8 cellular contexts compared by ENCODE assay signal in the genomic region with DNA sequence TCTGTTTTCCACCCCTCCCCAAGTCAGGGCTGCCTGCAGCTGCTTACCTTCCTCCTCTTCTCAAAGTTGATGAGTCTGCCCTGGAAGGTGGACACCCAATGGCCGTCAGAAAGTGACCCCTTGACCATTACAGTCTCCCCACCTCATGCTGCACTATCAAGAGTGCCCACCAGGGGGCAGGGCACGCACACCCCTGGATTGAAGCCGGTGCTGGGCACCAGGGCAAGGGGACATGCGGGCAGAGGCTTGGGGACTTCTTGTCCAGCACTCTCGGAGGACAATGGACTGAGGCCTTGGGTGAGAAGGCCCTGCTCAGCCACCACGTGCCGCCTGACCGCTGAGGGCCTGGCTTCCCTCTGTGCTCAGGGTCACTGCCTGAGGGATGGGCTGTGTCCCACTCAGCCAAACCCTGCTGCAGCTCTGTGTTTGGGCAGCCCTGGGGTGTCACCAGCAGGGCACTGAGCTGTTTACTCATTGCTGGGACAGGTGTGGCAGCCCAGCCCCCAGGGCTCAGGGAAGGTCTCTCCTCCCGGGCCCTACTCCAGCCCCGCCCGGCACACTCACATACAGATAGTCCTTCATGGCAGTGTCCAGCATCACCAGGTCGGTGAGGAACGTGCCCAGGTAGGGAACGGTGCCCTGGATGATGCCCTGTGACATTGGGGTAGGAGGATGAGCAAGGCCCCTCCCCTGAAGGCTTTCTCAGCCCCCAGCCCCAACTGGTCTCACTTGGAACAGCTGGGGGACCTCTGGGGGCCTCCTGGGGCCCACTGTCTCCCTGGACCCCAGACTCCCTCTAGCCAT. TPM values are rescaled to one million over a fixed set of nuclear protein-coding genes. Genes with fewer than 3 reads are reported as not detected.
A peak's percentile ranks its signal among the peaks of the same experiment; 100 is the strongest.
DNase-seq lines count a peak whose midpoint lies in the region; ATAC-seq and TF ChIP-seq lines count a peak whose summit lies in the region.

No MANE protein-coding gene starts in this region.

- H3K4me3 ChIP-seq in esophagus muscularis mucosa, result no peak overlapping the region

- DNase-seq in GM10266 (ENCODE audit: extremely low spot score) (peak; percentile 74), NCI-H345 (lab: John Stamatoyannopoulos, UW) (peak; percentile 25), esophagus muscularis mucosa (ENCODE audit: extremely low spot score) (no peak), natural killer cell (peak; percentile 71), NCI-H1048 (lab: John Stamatoyannopoulos, UW) (no peak), cortex of kidney (lab: John Stamatoyannopoulos, UW) (no peak), NK-92 (lab: John Stamatoyannopoulos, UW; ENCODE audit: unreplicated experiment) (no peak)
- DNase-seq in activated T-cell treated with anti-CD3 and anti-CD28 coated beads, Interleukin-2, amount 50 U/mL, for 24 hours, result peak; percentile 73

- H3K9me3 ChIP-seq in esophagus muscularis mucosa, result no peaks in the 10 kb centered on the region

- peak overlapping the region; percentile 47 for H3K27ac Mint-ChIP-seq in activated T-cell treated with anti-CD3 and anti-CD28 coated beads, Interleukin-2, amount 50 U/mL, for 24 hours
- H3K27ac Mint-ChIP-seq in natural killer cell, result peak overlapping the region; percentile 85 to 87

- H3K27me3 Mint-ChIP-seq in activated T-cell treated with anti-CD3 and anti-CD28 coated beads, Interleukin-2, amount 50 U/mL, for 24 hours, result no peaks in the 10 kb centered on the region
- H3K27me3 Mint-ChIP-seq in natural killer cell (ENCODE audit: low read depth in 2 of 2), result no peaks in the 10 kb centered on the region

- no peaks in the 10 kb centered on the region for H3K9me3 Mint-ChIP-seq in activated T-cell treated with anti-CD3 and anti-CD28 coated beads, Interleukin-2, amount 50 U/mL, for 24 hours
- H3K9me3 Mint-ChIP-seq in natural killer cell, result no peaks in the 10 kb centered on the region

- no peak overlapping the region for H3K27ac ChIP-seq in esophagus muscularis mucosa (replicated peaks in 1 of 4)

- peak; percentile 69 to 81 (median 80) for ATAC-seq in natural killer cell

- TF ChIP-seq CTCF in GM10266 (IDR thresholded peaks at IDR 0.05; ENCODE audit: control insufficient read depth, insufficient read depth, low read depth, missing control alignments), result peak; percentile 91
- TF ChIP-seq CTCF in esophagus muscularis mucosa (IDR thresholded peaks at IDR 0.05), result peak; percentile 96 to 97 (median 97)
- TF ChIP-seq CTCF in natural killer cell (IDR thresholded peaks at IDR 0.05), result peak; percentile 97

- peaks cover 80 to 100% (median 97%) of the 10 kb centered on the region in 4 donors for H3K36me3 ChIP-seq in esophagus muscularis mucosa

- no peak for TF ChIP-seq POLR2A in esophagus muscularis mucosa (IDR thresholded peaks at IDR 0.05; ENCODE audit: low read depth)

- no peaks in the 10 kb centered on the region for H3K4me1 Mint-ChIP-seq in activated T-cell treated with anti-CD3 and anti-CD28 coated beads, Interleukin-2, amount 50 U/mL, for 24 hours (ENCODE audit: low read depth)
- peaks cover 0 to 6% of the 10 kb centered on the region in 2 donors for H3K4me1 Mint-ChIP-seq in natural killer cell

- peaks cover 92% of the 10 kb centered on the region for H3K36me3 Mint-ChIP-seq in activated T-cell treated with anti-CD3 and anti-CD28 coated beads, Interleukin-2, amount 50 U/mL, for 24 hours (ENCODE audit: low read depth)
- no peaks in the 10 kb centered on the region for H3K36me3 Mint-ChIP-seq in natural killer cell

- H3K4me3 Mint-ChIP-seq in activated T-cell treated with anti-CD3 and anti-CD28 coated beads, Interleukin-2, amount 50 U/mL, for 24 hours, result no peak overlapping the region
- H3K4me3 Mint-ChIP-seq in natural killer cell, result no peak overlapping the region

- intact Hi-C loops in esophagus muscularis mucosa (cut with DNase I) (loop anchor here (1.0 to 10.0 kb wide), 2 partner anchors 41 to 231 kb away; a partner anchor contains a TSS), natural killer cell (cut with micrococcal nuclease) (loop anchor here (1.0 kb wide), 2 partner anchors 45 to 77 kb away; no protein-coding TSS in a partner anchor)

- H3K4me1 ChIP-seq in esophagus muscularis mucosa, result peaks cover 0 to 5% (median 2%) of the 10 kb centered on the region in 4 donors

- no peak for TF ChIP-seq EP300 in esophagus muscularis mucosa (IDR thresholded peaks at IDR 0.05)

- H3K27me3 ChIP-seq in esophagus muscularis mucosa, result no peaks in the 10 kb centered on the region

- WGBS in esophagus muscularis mucosa, result 60% methylated on average over 5 of the region's 14 CpGs

RNA-seq across cellular contexts. Expression of a gene that starts 17.7 kb away (rescaled TPM):
- total RNA-seq in esophagus muscularis mucosa (10 to 100 TPM; 48.6 to 67.4 (median 54.8) TPM), natural killer cell (100 to 1,000 TPM; 206 to 250 (median 208) TPM)

RNA-seq across cellular contexts. Expression of a gene that starts 41.6 kb away (rescaled TPM):
- total RNA-seq in esophagus muscularis mucosa, result under 1 TPM; 0.17 to 0.42 (median 0.21) TPM
- total RNA-seq in natural killer cell, result under 1 TPM; 0.18 to 0.68 (median 0.42) TPM

Comparison
In these comparisons a context has a peak if more than half of its experiments do, and no peak if none do; other contexts are left out.
1. DNase-seq: peak in GM10266 (single experiment), NCI-H345 (single experiment), activated T-cell treated with anti-CD3 and anti-CD28 coated beads, Interleukin-2, amount 50 U/mL, for 24 hours (single experiment) and natural killer cell (single experiment); none in esophagus muscularis mucosa (single experiment), NCI-H1048 (single experiment), cortex of kidney (single experiment) and NK-92 (single experiment).
2. Peak in every context shown above with its lines, with median percentiles within 50 percentile points of each other: CTCF ChIP-seq.